Comparison of ENCODE assay signal across 20 cellular contexts in genomic region chr6:110523461-110524021, GRCh38. TPM values are rescaled to one million over a fixed set of nuclear protein-coding genes. Genes with fewer than 3 reads are reported as not detected.
A peak's percentile ranks its signal among the peaks of the same experiment; 100 is the strongest.
DNase-seq lines count a peak whose midpoint lies in the region; ATAC-seq and TF ChIP-seq lines count a peak whose summit lies in the region.
"Had no signal": no experiment of that assay in that cellular context is flagged by ENCODE, and none has a peak within 500 bp of the region (broad histone marks: within the 10 kb centered on the region; RNA-seq: fewer than 3 reads in every experiment).

No MANE protein-coding gene starts in this region.

- peak; percentile 32 for ATAC-seq in stimulated activated naive CD8-positive, alpha-beta T cell treated with anti-CD3 and anti-CD28 coated beads, Interleukin-15, Interleukin-2, amounts not matched to agents 100 U/mL and 50 U/mL, for 24 hours
- ATAC-seq in stimulated activated naive CD8-positive, alpha-beta T cell treated with anti-CD3 and anti-CD28 coated beads, Interleukin-15, amount 100 ng/mL, for 72 hours, result no peak
- ATAC-seq: A549 had no signal

- DNase-seq in stimulated activated naive CD8-positive, alpha-beta T cell treated with anti-CD3 and anti-CD28 coated beads, Interleukin-15, Interleukin-2, amounts not matched to agents 100 U/mL and 50 U/mL, for 24 hours, result no peak
- DNase-seq in stimulated activated naive CD8-positive, alpha-beta T cell treated with anti-CD3 and anti-CD28 coated beads, Interleukin-15, amount 100 ng/mL, for 72 hours, result no peak
- DNase-seq in esophagus muscularis mucosa (ENCODE audit: extremely low spot score) (peak; percentile 29), SW 1271 (lab: John Stamatoyannopoulos, UW) (no peak), NCI-H1930 (lab: John Stamatoyannopoulos, UW) (no peak), T1000 (lab: John Stamatoyannopoulos, UW) (no peak)
- no peak for DNase-seq in activated CD8-positive, alpha-beta memory T cell treated with anti-CD3 and anti-CD28 coated beads, Interleukin-2, amount 50 U/mL, for 48 hours
- DNase-seq: C1 segment of cervical spinal cord, DMS 273 treated with DMSO at 0.1 percent for 48 hours, H9, IMR-90, Kasumi-1, NCI-H2029, NCI-H2171, NCI-H446, OCI-M1, SJCRH30 had no signal

- TF ChIP-seq CTCF in VCaP (conservative IDR thresholded peaks at IDR 0.05), result no peak
- no peak for TF ChIP-seq CTCF in esophagus muscularis mucosa (IDR thresholded peaks at IDR 0.05)

- H3K4me3 ChIP-seq in esophagus muscularis mucosa, result no peak overlapping the region
- H3K4me3 ChIP-seq: A549, SJCRH30 had no signal

- H3K9me3 ChIP-seq in esophagus muscularis mucosa, result no peaks in the 10 kb centered on the region
- H3K9me3 ChIP-seq: A549, SJCRH30 had no signal

- no peaks in the 10 kb centered on the region for H3K27me3 ChIP-seq in esophagus muscularis mucosa
- H3K27me3 ChIP-seq: SJCRH30 had no signal

- H3K4me1 ChIP-seq in esophagus muscularis mucosa, result peaks cover 3 to 10% (median 7%) of the 10 kb centered on the region in 4 donors

- no peaks in the 10 kb centered on the region for H3K36me3 ChIP-seq in esophagus muscularis mucosa
- H3K36me3 ChIP-seq: SJCRH30 had no signal

- no peak for TF ChIP-seq POLR2A in esophagus muscularis mucosa (IDR thresholded peaks at IDR 0.05; ENCODE audit: low read depth)

- WGBS in esophagus muscularis mucosa, result 74% methylated on average over 4 of the region's 4 CpGs

- intact Hi-C loops in esophagus muscularis mucosa (cut with DNase I), result no loop called here

- H3K4me1 Mint-ChIP-seq in stimulated activated naive CD8-positive, alpha-beta T cell treated with anti-CD3 and anti-CD28 coated beads, Interleukin-15, amount 100 ng/mL, for 72 hours, result no peaks in the 10 kb centered on the region

- no peaks in the 10 kb centered on the region for H3K9me3 Mint-ChIP-seq in stimulated activated naive CD8-positive, alpha-beta T cell treated with anti-CD3 and anti-CD28 coated beads, Interleukin-15, amount 100 ng/mL, for 72 hours
- H3K9me3 Mint-ChIP-seq: H9 had no signal

- H3K27ac ChIP-seq in VCaP (peak overlapping the region; percentile 100), esophagus muscularis mucosa (replicated peaks in 1 of 4) (no peak overlapping the region)
- H3K27ac ChIP-seq: A549, RWPE1, SJCRH30 had no signal

- no peak overlapping the region for H3K4me3 Mint-ChIP-seq in stimulated activated naive CD8-positive, alpha-beta T cell treated with anti-CD3 and anti-CD28 coated beads, Interleukin-15, amount 100 ng/mL, for 72 hours
- H3K4me3 Mint-ChIP-seq: H9 had no signal

- no peak overlapping the region for H3K27ac Mint-ChIP-seq in stimulated activated naive CD8-positive, alpha-beta T cell treated with anti-CD3 and anti-CD28 coated beads, Interleukin-15, amount 100 ng/mL, for 72 hours
- H3K27ac Mint-ChIP-seq: H9 had no signal

- no peaks in the 10 kb centered on the region for H3K27me3 Mint-ChIP-seq in stimulated activated naive CD8-positive, alpha-beta T cell treated with anti-CD3 and anti-CD28 coated beads, Interleukin-15, amount 100 ng/mL, for 72 hours

- no peak for TF ChIP-seq EP300 in esophagus muscularis mucosa (IDR thresholded peaks at IDR 0.05)

RNA-seq across cellular contexts. Expression of gene SLC22A16, which starts 47.1 kb away (rescaled TPM):
- total RNA-seq in esophagus muscularis mucosa, result under 1 TPM in 1 of 4 donors, not detected in 3; 0.50 TPM
- total RNA-seq: H9, IMR-90, SJCRH30 had no signal
